In the genomic region with DNA sequence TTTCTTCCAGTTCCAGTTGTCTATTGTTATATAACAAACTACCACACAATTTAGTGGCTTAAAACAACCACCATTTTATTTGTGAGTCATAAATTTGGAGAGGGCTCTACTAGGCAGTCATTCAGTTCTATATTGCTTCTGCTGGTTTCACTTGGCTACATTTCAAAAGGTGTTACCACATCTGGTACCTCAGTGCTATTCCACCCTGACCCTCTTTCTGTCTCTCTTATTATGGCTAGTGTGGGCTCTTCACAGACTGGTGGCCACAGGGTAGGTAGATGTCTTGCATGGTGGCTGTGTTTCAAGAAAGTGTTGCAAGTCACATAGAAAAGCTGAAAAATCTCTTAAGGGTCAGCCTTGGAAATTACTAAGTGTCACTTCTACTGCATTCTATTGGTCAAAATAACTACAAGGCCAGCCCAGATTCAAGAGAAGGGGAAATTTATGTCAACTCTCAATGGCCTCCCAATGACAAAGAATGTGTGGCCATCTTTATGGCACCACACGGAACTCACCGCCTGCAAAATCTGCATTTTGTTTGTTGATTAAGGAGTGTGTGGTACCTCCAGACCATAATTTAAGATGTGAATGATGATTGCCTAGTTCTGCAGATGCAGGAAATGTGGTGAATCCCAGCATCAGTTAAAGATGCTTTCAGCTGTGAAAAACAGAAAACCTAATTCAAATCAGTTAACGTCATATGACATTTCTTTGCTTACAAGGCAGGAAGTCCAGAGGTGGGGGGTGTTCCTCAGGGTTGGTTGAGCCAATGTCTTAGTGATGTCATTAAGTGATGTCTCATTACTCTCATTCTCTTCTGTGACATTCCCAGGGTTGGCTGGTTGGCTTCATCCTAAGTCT, we compare ENCODE assay signal across 9 cellular contexts.
DNase-seq lines count a peak whose midpoint lies in the region; ATAC-seq lines count a peak whose summit lies in the region.
"Had no signal": no experiment of that assay in that cellular context is flagged by ENCODE, and none has a peak within 500 bp of the region (broad histone marks: within the 10 kb centered on the region; RNA-seq: fewer than 3 reads in every experiment).

No MANE protein-coding gene starts in this region.

- peaks cover 82% of the 10 kb centered on the region for H3K4me1 Mint-ChIP-seq in activated naive CD4-positive, alpha-beta T cell treated with anti-CD3 and anti-CD28 coated beads for 36 hours (ENCODE audit: low read depth)

- H3K27ac Mint-ChIP-seq in activated naive CD4-positive, alpha-beta T cell treated with anti-CD3 and anti-CD28 coated beads for 36 hours, result peak overlapping the region; percentile 94

- H3K4me1 ChIP-seq in thymus (ENCODE audit: control insufficient read depth, insufficient read depth, low read length), result peaks cover 48% of the 10 kb centered on the region
- H3K4me1 ChIP-seq: right lobe of liver had no signal

- peak; percentile 73 for DNase-seq in stimulated activated CD4-positive, alpha-beta T cell treated with anti-CD3 and anti-CD28 coated beads, Interleukin-15, amount 100 ng/mL, for 24 hours
- no peak for DNase-seq in stimulated activated CD4-positive, alpha-beta T cell treated with anti-CD3 and anti-CD28 coated beads, Interleukin-2, amount 100 ng/mL, for 48 hours
- peak; percentile 84 for DNase-seq in activated naive CD4-positive, alpha-beta T cell treated with anti-CD3 and anti-CD28 coated beads for 36 hours
- DNase-seq in Kasumi-1 (lab: John Stamatoyannopoulos, UW) (no peak), Ammon's horn (ENCODE audit: low spot score) (no peak), HT-29 (ENCODE audit: low spot score) (no peak)
- DNase-seq: right lobe of liver had no signal

- peak; percentile 31 for ATAC-seq in HG03469 (IDR thresholded peaks at IDR 0.05; ENCODE audit: unreplicated experiment)

- no peaks in the 10 kb centered on the region for H3K9me3 ChIP-seq in thymus (ENCODE audit: control insufficient read depth)
- H3K9me3 ChIP-seq: right lobe of liver had no signal

- peak overlapping the region; percentile 89 for H3K27ac ChIP-seq in thymus (ENCODE audit: low read depth)
- H3K27ac ChIP-seq: right lobe of liver had no signal

- intact Hi-C loops in activated naive CD4-positive, alpha-beta T cell treated with anti-CD3 and anti-CD28 coated beads for 36 hours (cut with micrococcal nuclease), result loop anchor here (1.0 kb wide), 6 partner anchors 10 to 140 kb away; no protein-coding TSS in a partner anchor

- H3K4me3 Mint-ChIP-seq in activated naive CD4-positive, alpha-beta T cell treated with anti-CD3 and anti-CD28 coated beads for 36 hours, result peak overlapping the region; percentile 11

- H3K27me3 Mint-ChIP-seq in activated naive CD4-positive, alpha-beta T cell treated with anti-CD3 and anti-CD28 coated beads for 36 hours (ENCODE audit: low read depth), result no peaks in the 10 kb centered on the region

- no peaks in the 10 kb centered on the region for H3K9me3 Mint-ChIP-seq in activated naive CD4-positive, alpha-beta T cell treated with anti-CD3 and anti-CD28 coated beads for 36 hours

- CTCF ChIA-PET in activated naive CD4-positive, alpha-beta T cell treated with anti-CD3 and anti-CD28 coated beads for 36 hours (lab: Charles Lee), result interaction anchor here (1.4 to 7.2 kb wide), 4 partner anchors 16 to 111 kb away, joined by 3 to 97 read pairs (median 34); partner anchors contain the start of gene RASGRP1

- 55% methylated on average over 3 of the region's 3 CpGs for WGBS in thymus

- H3K36me3 ChIP-seq in thymus (ENCODE audit: control insufficient read depth, insufficient read depth), result no peaks in the 10 kb centered on the region
- H3K36me3 ChIP-seq: right lobe of liver had no signal

- H3K4me3 ChIP-seq in thymus (ENCODE audit: low read length), result no peak overlapping the region
- H3K4me3 ChIP-seq: right lobe of liver had no signal

- no peaks in the 10 kb centered on the region for H3K36me3 Mint-ChIP-seq in activated naive CD4-positive, alpha-beta T cell treated with anti-CD3 and anti-CD28 coated beads for 36 hours (ENCODE audit: low read depth)

- no peaks in the 10 kb centered on the region for H3K27me3 ChIP-seq in thymus (ENCODE audit: control insufficient read depth, insufficient read depth)
- H3K27me3 ChIP-seq: right lobe of liver had no signal

Comparison
In these comparisons a context has a peak if more than half of its experiments do, and no peak if none do; other contexts are left out.
1. DNase-seq: peak in stimulated activated CD4-positive, alpha-beta T cell treated with anti-CD3 and anti-CD28 coated beads, Interleukin-15, amount 100 ng/mL, for 24 hours (single experiment) and activated naive CD4-positive, alpha-beta T cell treated with anti-CD3 and anti-CD28 coated beads for 36 hours (single experiment); none in stimulated activated CD4-positive, alpha-beta T cell treated with anti-CD3 and anti-CD28 coated beads, Interleukin-2, amount 100 ng/mL, for 48 hours (0 of 2), Kasumi-1 (0 of 2), Ammon's horn (single experiment) and HT-29 (single experiment).